Comparison of ENCODE assay signal across 19 cellular contexts in the genomic region with DNA sequence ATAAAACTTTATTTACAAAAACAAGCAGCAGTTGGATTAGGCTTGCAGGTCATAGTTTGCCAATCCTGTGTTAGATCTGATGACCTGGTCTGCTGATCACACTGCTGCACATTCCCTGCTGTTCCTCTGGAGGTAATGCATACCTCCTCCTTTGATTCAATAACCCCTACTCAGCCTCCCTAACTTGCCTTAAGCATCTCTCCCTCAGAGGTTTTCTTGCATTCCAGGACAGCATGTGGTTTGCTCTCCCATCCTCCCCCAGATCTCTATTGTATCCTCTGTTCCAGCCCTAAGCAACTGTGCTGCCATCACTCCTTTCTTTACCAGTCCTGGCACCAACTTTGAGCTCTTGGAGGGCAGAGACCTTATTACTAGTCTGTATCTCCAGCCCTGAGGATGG.
"Had no signal": no experiment of that assay in that cellular context is flagged by ENCODE, and none has a peak within 500 bp of the region (broad histone marks: within the 10 kb centered on the region; RNA-seq: fewer than 3 reads in every experiment).

No MANE protein-coding gene starts in this region.

- H3K27me3 ChIP-seq: esophagus squamous epithelium, right lobe of liver, suprapubic skin, transverse colon, upper lobe of right lung, uterus had no signal

- H3K36me3 ChIP-seq: esophagus squamous epithelium, right lobe of liver, suprapubic skin, transverse colon, upper lobe of right lung, uterus had no signal

- H3K9me3 ChIP-seq: esophagus squamous epithelium, mucosa of descending colon, right lobe of liver, suprapubic skin, transverse colon, upper lobe of right lung, uterus had no signal

- H3K4me1 ChIP-seq: esophagus squamous epithelium, parathyroid adenoma, right lobe of liver, suprapubic skin, transverse colon, upper lobe of right lung, uterus had no signal

- H3K79me2 ChIP-seq: parathyroid adenoma had no signal

- DNase-seq: cortex of kidney; effector memory CD8-positive, alpha-beta T cell; erythroblast; esophagus squamous epithelium; hypothalamus; left ventricle myocardium superior; mucosa of descending colon; naive B cell; right lobe of liver; small intestine; stimulated activated CD4-positive, alpha-beta T cell treated with anti-CD3 and anti-CD28 coated beads, Interleukin-15, amount 100 ng/mL, for 24 hours; stimulated activated CD4-positive, alpha-beta T cell treated with anti-CD3 and anti-CD28 coated beads, Interleukin-2, amount 100 ng/mL, for 48 hours; stimulated activated naive B cell treated with anti-CD40 and anti-IgM and Interleukin-4, amounts not matched to agents 10 μg/mL and 1 μg/mL and 100 μg/mL, for 72 hours; transverse colon; upper lobe of right lung; uterus had no signal

- H3K4me3 ChIP-seq: esophagus squamous epithelium, lung, mucosa of descending colon, right lobe of liver, suprapubic skin, transverse colon, upper lobe of right lung, uterus had no signal

- H3K9ac ChIP-seq: parathyroid adenoma had no signal

- H3K27ac ChIP-seq: esophagus squamous epithelium, parathyroid adenoma, right lobe of liver, suprapubic skin, transverse colon, upper lobe of right lung, uterus had no signal
